In the genomic region with DNA sequence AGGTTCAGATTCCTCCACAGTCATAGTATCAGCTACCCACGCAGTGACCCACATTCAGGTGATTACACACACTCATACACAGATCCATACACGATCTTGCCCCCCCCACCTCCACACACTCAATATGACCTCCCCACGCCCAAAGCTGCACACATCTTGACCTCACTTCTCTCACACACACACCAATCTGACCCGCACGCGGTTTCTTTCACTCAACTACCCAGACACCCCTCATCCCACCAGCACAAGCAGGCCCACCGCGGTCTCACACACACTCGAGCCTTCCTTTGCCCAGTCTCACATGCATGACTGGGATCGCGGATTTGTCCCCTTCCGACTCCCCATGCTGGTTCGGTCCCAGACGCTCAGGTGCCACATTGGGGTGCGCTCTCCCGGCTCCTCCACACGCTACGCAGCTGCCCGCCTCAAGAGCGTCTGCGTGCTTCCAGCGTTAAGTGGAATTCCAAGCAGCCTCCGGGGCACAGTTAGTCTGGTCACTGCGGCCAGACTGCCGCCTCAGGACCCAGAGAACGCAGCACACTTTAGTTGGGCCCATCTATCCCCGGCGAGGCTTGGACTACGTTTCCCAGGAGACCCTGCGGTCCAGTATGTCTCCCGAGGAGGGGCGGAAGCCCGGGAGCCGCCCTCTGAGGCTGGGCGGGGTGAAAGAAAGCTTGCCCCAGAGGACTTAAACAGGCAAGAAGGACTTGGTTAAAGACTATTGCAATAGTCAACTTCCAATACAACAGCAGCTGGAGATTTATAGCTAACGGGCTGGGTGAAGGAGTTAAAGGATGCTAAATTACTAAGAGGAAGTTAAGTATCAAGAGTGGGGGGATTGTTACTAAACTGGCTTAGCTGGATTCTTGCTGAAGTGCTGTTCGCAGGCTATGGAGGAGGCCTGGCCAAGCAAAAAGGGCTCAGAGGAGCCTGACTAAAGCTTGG, we compare ENCODE assay signal across 8 cellular contexts. TPM values are rescaled to one million over a fixed set of nuclear protein-coding genes. Genes with fewer than 3 reads are reported as not detected.
A peak's percentile ranks its signal among the peaks of the same experiment; 100 is the strongest.
DNase-seq lines count a peak whose midpoint lies in the region; ATAC-seq lines count a peak whose summit lies in the region.

No MANE protein-coding gene starts in this region.

- ATAC-seq in GM21381 (IDR thresholded peaks at IDR 0.05; ENCODE audit: unreplicated experiment) (peak; percentile 79), esophagus mucosa (peak; percentile 94)

- 2% methylated on average over 37 of the region's 37 CpGs for WGBS in HUES64

- peaks cover 21% of the 10 kb centered on the region for H3K36me3 ChIP-seq in HUES64 (ENCODE audit: insufficient read depth, low read length)
- H3K36me3 ChIP-seq in mucosa of stomach (ENCODE audit: control insufficient read depth, insufficient read depth, low read length): no peaks in the 10 kb centered on the region

- peaks cover 8% of the 10 kb centered on the region; the same call in 1 of the 2 replicates for H3K9me3 ChIP-seq in HUES64 (ENCODE audit: insufficient read depth, low read depth, low read length)
- H3K9me3 ChIP-seq in mucosa of stomach (ENCODE audit: control insufficient read depth, low read length): no peaks in the 10 kb centered on the region

- in situ Hi-C loops in Caki2 (cut with HindIII; ENCODE audit: low pct_unique_long_range_greater_than_20kb, low sequenced_read_pairs): no loop called here

- H3K36me3 Mint-ChIP-seq in activated T-cell treated with anti-CD3 and anti-CD28 coated beads, Interleukin-2, amount 50 U/mL, for 24 hours (ENCODE audit: low read depth): peaks cover 35% of the 10 kb centered on the region

- peaks cover 27% of the 10 kb centered on the region for H3K9me3 Mint-ChIP-seq in activated T-cell treated with anti-CD3 and anti-CD28 coated beads, Interleukin-2, amount 50 U/mL, for 24 hours

- H3K27ac ChIP-seq in HUES64 (ENCODE audit: low read depth, low read length): peak overlapping the region; percentile 33; the same call in 1 of the 2 replicates

- no peak overlapping the region for H3K27ac Mint-ChIP-seq in activated T-cell treated with anti-CD3 and anti-CD28 coated beads, Interleukin-2, amount 50 U/mL, for 24 hours

- H3K4me3 Mint-ChIP-seq in activated T-cell treated with anti-CD3 and anti-CD28 coated beads, Interleukin-2, amount 50 U/mL, for 24 hours: no peak overlapping the region

- no peaks in the 10 kb centered on the region for H3K27me3 Mint-ChIP-seq in activated T-cell treated with anti-CD3 and anti-CD28 coated beads, Interleukin-2, amount 50 U/mL, for 24 hours

- H3K4me1 ChIP-seq in HUES64 (ENCODE audit: insufficient read depth, low read length) (no peaks in the 10 kb centered on the region; the same call in 1 of the 2 replicates), mucosa of stomach (ENCODE audit: control insufficient read depth, insufficient read depth, low read length) (peaks cover 4% of the 10 kb centered on the region)

- H3K9ac ChIP-seq in HUES64 (ENCODE audit: low read depth, low read length) (peak overlapping the region; percentile 88), mucosa of stomach (ENCODE audit: low read length) (peak overlapping the region; percentile 83)

- peak; percentile 94 for DNase-seq in Caki2 (ENCODE audit: low read depth)
- DNase-seq in OCI-M1 (lab: John Stamatoyannopoulos, UW): peak; percentile 97
- DNase-seq in activated T-cell treated with anti-CD3 and anti-CD28 coated beads, Interleukin-2, amount 50 U/mL, for 24 hours: peak; percentile 90
- peak; percentile 74 to 83 for DNase-seq in stimulated activated CD8-positive, alpha-beta memory T cell treated with anti-CD3 and anti-CD28 coated beads, Interleukin-4, amount 100 ng/mL, for 4 hours (ENCODE audit: low read depth in 2 of 2, low spot score in 1 of 2)

- peak overlapping the region; percentile 82 for H3K4me3 ChIP-seq in HUES64 (ENCODE audit: low read length)
- H3K4me3 ChIP-seq in mucosa of stomach (ENCODE audit: low read length): peak overlapping the region; percentile 93

- H3K4me1 Mint-ChIP-seq in activated T-cell treated with anti-CD3 and anti-CD28 coated beads, Interleukin-2, amount 50 U/mL, for 24 hours (ENCODE audit: low read depth): peaks cover 16% of the 10 kb centered on the region

- H3K27me3 ChIP-seq in HUES64 (ENCODE audit: insufficient read depth, low read length): no peaks in the 10 kb centered on the region
- H3K27me3 ChIP-seq in mucosa of stomach (ENCODE audit: control insufficient read depth, insufficient read depth, low read length): no peaks in the 10 kb centered on the region

RNA-seq across cellular contexts. Expression of a gene that starts 0.7 kb away (rescaled TPM):
- total RNA-seq in Caki2 (2014; rRNA removed; shearing (Covaris generic); ENCODE audit: low replicate concordance): 0.17 and 0.67 TPM in 2 replicates
- 3.9 TPM for polyA plus RNA-seq in HUES64 (2013, experiment 1 of 2)
- polyA plus RNA-seq in HUES64 (2013, experiment 2 of 2): 5.7 TPM
- 3.0 TPM for total RNA-seq in esophagus mucosa

RNA-seq across cellular contexts. Expression of a gene that starts 11.8 kb away (rescaled TPM):
- total RNA-seq in Caki2 (2014; rRNA removed; shearing (Covaris generic); ENCODE audit: low replicate concordance): 0.49 and 8.4 TPM in 2 replicates
- 3.8 TPM for polyA plus RNA-seq in HUES64 (2013, experiment 1 of 2)
- polyA plus RNA-seq in HUES64 (2013, experiment 2 of 2): 4.3 TPM
- 4.9 TPM for total RNA-seq in esophagus mucosa

Comparison
In these comparisons a context has a peak if more than half of its experiments do, and no peak if none do; other contexts are left out.
1. Peak in every context shown above with its lines: DNase-seq, ATAC-seq, H3K4me3 ChIP-seq and H3K27ac ChIP-seq.